Comparison of ENCODE assay signal across 8 cellular contexts in the genomic region with DNA sequence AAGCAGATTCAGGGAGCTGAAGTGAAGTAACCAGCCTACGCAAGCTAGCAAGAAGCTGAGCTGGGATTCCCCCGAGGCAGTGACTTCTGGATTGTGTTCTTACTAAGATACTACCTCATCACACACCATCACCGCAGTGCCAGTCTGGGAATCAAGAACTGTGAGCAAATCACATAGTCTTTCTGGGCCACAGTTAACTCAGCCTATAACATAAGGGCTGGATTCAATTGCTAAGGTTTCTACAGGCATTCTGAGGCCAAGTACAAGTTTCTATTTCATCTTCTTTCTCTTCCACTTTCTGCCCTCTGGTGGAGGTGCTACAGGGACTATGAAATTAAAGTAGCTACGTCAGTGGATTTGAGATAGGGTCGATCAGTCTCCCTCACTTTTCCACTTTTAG. TPM values are rescaled to one million over a fixed set of nuclear protein-coding genes. Genes with fewer than 3 reads are reported as not detected.
DNase-seq lines count a peak whose midpoint lies in the region; ATAC-seq and TF ChIP-seq lines count a peak whose summit lies in the region.

No MANE protein-coding gene starts in this region.

- TF ChIP-seq POLR2A in GM18505 (IDR thresholded peaks at IDR 0.05; ENCODE audit: borderline replicate concordance, extremely low read depth, insufficient read depth, insufficient read length) (no peak), esophagus muscularis mucosa (IDR thresholded peaks at IDR 0.05; ENCODE audit: low read depth) (no peak)

- no peak for TF ChIP-seq EP300 in esophagus muscularis mucosa (IDR thresholded peaks at IDR 0.05)

- DNase-seq in AG04450 (ENCODE audit: low read depth, low spot score) (no peak), OCI-M2 (lab: John Stamatoyannopoulos, UW; ENCODE audit: unreplicated experiment) (peak; percentile 8), esophagus muscularis mucosa (ENCODE audit: extremely low spot score) (no peak), NCI-H1417 treated with DMSO at 0.1 percent for 48 hours (lab: John Stamatoyannopoulos, UW) (no peak), NCI-H1436 treated with DMSO at 0.1 percent for 48 hours (lab: John Stamatoyannopoulos, UW) (no peak)
- DNase-seq in stimulated activated CD4-positive, alpha-beta T cell treated with anti-CD3 and anti-CD28 coated beads, Interleukin-12 subunit alpha, Interleukin-12 subunit beta, amount 100 ng/mL, for 48 hours (ENCODE audit: low read depth in 2 of 3, low spot score in 1 of 3): peak; percentile 52 to 60 (median 56)

- peak; percentile 49 for TF ChIP-seq CTCF in AG04450 (IDR thresholded peaks at IDR 0.05; ENCODE audit: low read depth, low read length)
- peak; percentile 20 to 34 (median 25) for TF ChIP-seq CTCF in esophagus muscularis mucosa (IDR thresholded peaks at IDR 0.05)

- CTCF ChIA-PET in AG04450 (lab: Charles Lee): interaction anchor here (0.5 to 4.5 kb wide), 16 partner anchors 10 to 863 kb away, joined by 3 to 35 read pairs (median 4); no protein-coding TSS in a partner anchor

- intact Hi-C loops in esophagus muscularis mucosa (cut with DNase I): loop anchor here (5.0 kb wide), 1 partner anchor 137 kb away; no protein-coding TSS in a partner anchor

- POLR2A ChIA-PET in AG04450 (lab: Yijun Ruan, JAX): interaction anchor here (2.0 kb wide), 1 partner anchor 75 kb away, joined by 4 read pairs; a partner anchor contains a TSS

- H3K4me1 ChIP-seq in esophagus muscularis mucosa: peaks cover 13 to 36% (median 30%) of the 10 kb centered on the region in 4 donors

- no peaks in the 10 kb centered on the region for H3K9me3 ChIP-seq in AG04450 (ENCODE audit: control insufficient read depth, insufficient read depth, low read length)
- no peaks in the 10 kb centered on the region for H3K9me3 ChIP-seq in esophagus muscularis mucosa

- no peak overlapping the region for H3K4me3 ChIP-seq in AG04450 (ENCODE audit: low read depth, low read length)
- H3K4me3 ChIP-seq in esophagus muscularis mucosa: no peak overlapping the region

- H3K27ac ChIP-seq in AG04450 (ENCODE audit: low read depth, low read length): no peak overlapping the region
- H3K27ac ChIP-seq in esophagus muscularis mucosa (replicated peaks in 1 of 4): peak overlapping the region in 1 of 4 donors; percentile 1

- 62% methylated on average over 5 of the region's 5 CpGs for whole genome bisulfite sequencing in esophagus muscularis mucosa

- H3K27me3 ChIP-seq in AG04450 (ENCODE audit: control insufficient read depth, insufficient read depth, low read length) (no peaks in the 10 kb centered on the region), esophagus muscularis mucosa (no peaks in the 10 kb centered on the region)

- ATAC-seq in GM18505 (IDR thresholded peaks at IDR 0.05; ENCODE audit: unreplicated experiment) (peak; percentile 65), HG02840 (IDR thresholded peaks at IDR 0.05; ENCODE audit: low FRiP score, unreplicated experiment) (peak; percentile 38)

- peaks cover 0 to 6% (median under 1%) of the 10 kb centered on the region in 4 donors for H3K36me3 ChIP-seq in esophagus muscularis mucosa

RNA-seq across cellular contexts. Expression of a gene that starts 1.4 kb away (rescaled TPM):
- polyA plus RNA-seq in AG04450 (2011; rRNA removed): 29.6 and 31.1 TPM in 2 replicates
- 22.2 and 25.1 TPM in 2 replicates for polyA minus RNA-seq in AG04450 (2011; rRNA and poly(A)+ RNA removed)
- 1 to 10 TPM; 1.2 to 4.8 (median 2.8) TPM for total RNA-seq in esophagus muscularis mucosa

Comparison
In these comparisons a context has a peak if more than half of its experiments do, and no peak if none do; other contexts are left out.
1. DNase-seq: peak in OCI-M2 (single experiment) and stimulated activated CD4-positive, alpha-beta T cell treated with anti-CD3 and anti-CD28 coated beads, Interleukin-12 subunit alpha, Interleukin-12 subunit beta, amount 100 ng/mL, for 48 hours (3 of 3); none in AG04450 (single experiment), esophagus muscularis mucosa (single experiment), NCI-H1417 treated with DMSO at 0.1 percent for 48 hours (single experiment) and NCI-H1436 treated with DMSO at 0.1 percent for 48 hours (single experiment).